In the genomic region with DNA sequence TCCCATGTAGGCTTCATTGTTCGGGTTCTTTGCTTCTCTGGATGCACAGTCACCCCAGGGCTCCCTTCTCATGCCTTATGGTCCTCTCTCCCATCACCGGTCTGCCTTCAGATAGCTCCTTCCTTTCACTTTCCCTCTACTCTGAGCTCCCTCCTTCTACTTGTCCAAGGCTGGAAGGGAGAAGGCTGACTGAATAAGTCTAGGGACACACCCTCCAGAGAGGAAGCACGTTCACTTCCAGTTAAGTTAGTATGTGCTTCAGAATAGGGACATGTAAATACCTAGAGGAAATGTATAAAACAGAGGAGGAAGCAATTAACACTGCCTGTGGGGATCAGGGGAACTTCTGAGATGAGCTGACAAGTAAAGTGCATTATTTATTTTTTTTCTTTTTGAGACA, we compare ENCODE assay signal across 1 cellular context.
TF ChIP-seq lines count a peak whose summit lies in the region.

No MANE protein-coding gene starts in this region.

TF ChIP-seq in HepG2, 621 proteins besides CTCF, POLR2A, EP300 and RAD21:
- TF ChIP-seq ZNF570 (CRISPR knock-in tag; IDR thresholded peaks at IDR 0.05; ENCODE audit: borderline replicate concordance), result no peak
- TF ChIP-seq PHB2 (IDR thresholded peaks at IDR 0.05; ENCODE audit: partially characterized antibody), result no peak
- TF ChIP-seq ZSCAN29 (CRISPR knock-in tag; conservative IDR thresholded peaks at IDR 0.05), result no peak
- no peak for TF ChIP-seq ETV5 (CRISPR knock-in tag; IDR thresholded peaks at IDR 0.05; ENCODE audit: borderline replicate concordance)
- TF ChIP-seq, protein P1, sequence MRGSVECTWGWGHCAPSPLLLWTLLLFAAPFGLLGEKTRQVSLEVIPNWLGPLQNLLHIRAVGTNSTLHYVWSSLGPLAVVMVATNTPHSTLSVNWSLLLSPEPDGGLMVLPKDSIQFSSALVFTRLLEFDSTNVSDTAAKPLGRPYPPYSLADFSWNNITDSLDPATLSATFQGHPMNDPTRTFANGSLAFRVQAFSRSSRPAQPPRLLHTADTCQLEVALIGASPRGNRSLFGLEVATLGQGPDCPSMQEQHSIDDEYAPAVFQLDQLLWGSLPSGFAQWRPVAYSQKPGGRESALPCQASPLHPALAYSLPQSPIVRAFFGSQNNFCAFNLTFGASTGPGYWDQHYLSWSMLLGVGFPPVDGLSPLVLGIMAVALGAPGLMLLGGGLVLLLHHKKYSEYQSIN (CRISPR knock-in tag; IDR thresholded peaks at IDR 0.05; ENCODE audit: borderline replicate concordance), result no peak
